Comparison of ENCODE assay signal across 8 cellular contexts in genomic region chrX:107628662-107629532, GRCh38. TPM values are rescaled to one million over a fixed set of nuclear protein-coding genes. Genes with fewer than 3 reads are reported as not detected.
DNase-seq lines count a peak whose midpoint lies in the region; ATAC-seq and TF ChIP-seq lines count a peak whose summit lies in the region.

No MANE protein-coding gene starts in this region.

- H3K4me1 ChIP-seq in BLaER1 = peaks cover 16% of the 10 kb centered on the region; the same call in 1 of the 2 replicates
- peaks cover 15% of the 10 kb centered on the region for H3K4me1 ChIP-seq in OCI-LY3 (ENCODE audit: low read length)
- peaks cover 0 to 17% (median 0%) of the 10 kb centered on the region in 3 donors for H3K4me1 ChIP-seq in gastroesophageal sphincter
- H3K4me1 ChIP-seq in tibial artery = peaks cover 0 to 7% (median 0%) of the 10 kb centered on the region in 4 donors

- H3K36me3 Mint-ChIP-seq in activated T-helper 2 cell treated with anti-CD3 and anti-CD28 coated beads, Interferon-gamma antibody, Interleukin-2, Interleukin-4, amounts not matched to agents 10 μg/mL and 5 μg/mL and 100 μg/mL, durations not matched to agents 14 hours and 24 hours and 36 hours (ENCODE audit: low read depth) = peaks cover 4% of the 10 kb centered on the region

- peaks cover 54% of the 10 kb centered on the region for H3K79me2 ChIP-seq in OCI-LY3 (ENCODE audit: low read length)

- intact Hi-C loops in activated T-helper 2 cell treated with anti-CD3 and anti-CD28 coated beads, Interferon-gamma antibody, Interleukin-2, Interleukin-4, amounts not matched to agents 10 μg/mL and 5 μg/mL and 100 μg/mL, durations not matched to agents 14 hours and 24 hours and 36 hours (cut with micrococcal nuclease) = loop anchor here (1.0 to 10.0 kb wide), 4 partner anchors 44 to 92 kb away; no protein-coding TSS in a partner anchor
- intact Hi-C loops in tibial artery (cut with DNase I; ENCODE audit: low total_unique reads) = no loop called here

- no peaks in the 10 kb centered on the region for H3K27me3 Mint-ChIP-seq in activated T-helper 2 cell treated with anti-CD3 and anti-CD28 coated beads, Interferon-gamma antibody, Interleukin-2, Interleukin-4, amounts not matched to agents 10 μg/mL and 5 μg/mL and 100 μg/mL, durations not matched to agents 14 hours and 24 hours and 36 hours (ENCODE audit: low read depth)

- peak overlapping the region; percentile 92 for H3K27ac Mint-ChIP-seq in activated T-helper 2 cell treated with anti-CD3 and anti-CD28 coated beads, Interferon-gamma antibody, Interleukin-2, Interleukin-4, amounts not matched to agents 10 μg/mL and 5 μg/mL and 100 μg/mL, durations not matched to agents 14 hours and 24 hours and 36 hours

- H3K9me3 Mint-ChIP-seq in activated T-helper 2 cell treated with anti-CD3 and anti-CD28 coated beads, Interferon-gamma antibody, Interleukin-2, Interleukin-4, amounts not matched to agents 10 μg/mL and 5 μg/mL and 100 μg/mL, durations not matched to agents 14 hours and 24 hours and 36 hours = no peaks in the 10 kb centered on the region

- H3K27ac ChIP-seq in BLaER1 (peak overlapping the region; percentile 78), OCI-LY3 (ENCODE audit: low read length) (peak overlapping the region; percentile 63), gastroesophageal sphincter (peak overlapping the region; percentile 51 to 89 (median 84)), tibial artery (peak overlapping the region; percentile 75 to 82)

- 0 to 54% methylated on average over 3 to 4 of the region's 28 CpGs for WGBS in gastroesophageal sphincter (ENCODE audit: low coverage in 1 of 2), 2 donors

- DNase-seq in activated T-helper 2 cell treated with anti-CD3 and anti-CD28 coated beads, Interferon-gamma antibody, Interleukin-2, Interleukin-4, amounts not matched to agents 10 μg/mL and 5 μg/mL and 100 μg/mL, durations not matched to agents 14 hours and 24 hours and 36 hours (ENCODE audit: low spot score) = peak; percentile 57
- DNase-seq in occipital lobe (lab: John Stamatoyannopoulos, UW) (peak; percentile 32), tibial artery (peak; percentile 29 to 63)

- peak; percentile 33 for ATAC-seq in GM19043 (IDR thresholded peaks at IDR 0.05; ENCODE audit: low read depth, unreplicated experiment)
- ATAC-seq in HG03342 (IDR thresholded peaks at IDR 0.05; ENCODE audit: unreplicated experiment) = peak; percentile 44
- peak; percentile 49 for ATAC-seq in gastroesophageal sphincter

- peak overlapping the region; percentile 62 for H3K4me2 ChIP-seq in BLaER1
- H3K4me2 ChIP-seq in OCI-LY3 (ENCODE audit: low read length) = peak overlapping the region; percentile 65

- no peak for TF ChIP-seq POLR2A in gastroesophageal sphincter (IDR thresholded peaks at IDR 0.05)

- H3K4me3 Mint-ChIP-seq in activated T-helper 2 cell treated with anti-CD3 and anti-CD28 coated beads, Interferon-gamma antibody, Interleukin-2, Interleukin-4, amounts not matched to agents 10 μg/mL and 5 μg/mL and 100 μg/mL, durations not matched to agents 14 hours and 24 hours and 36 hours (ENCODE audit: low read depth) = peak overlapping the region; percentile 88

- peaks cover 26% of the 10 kb centered on the region for H3K4me1 Mint-ChIP-seq in activated T-helper 2 cell treated with anti-CD3 and anti-CD28 coated beads, Interferon-gamma antibody, Interleukin-2, Interleukin-4, amounts not matched to agents 10 μg/mL and 5 μg/mL and 100 μg/mL, durations not matched to agents 14 hours and 24 hours and 36 hours (ENCODE audit: low read depth)

- no peak for TF ChIP-seq CTCF in OCI-LY3 (IDR thresholded peaks at IDR 0.05; ENCODE audit: low read depth, low read length)
- TF ChIP-seq CTCF in gastroesophageal sphincter (IDR thresholded peaks at IDR 0.05) = no peak
- no peak for TF ChIP-seq CTCF in tibial artery (IDR thresholded peaks at IDR 0.05)

- H3K27me3 ChIP-seq in BLaER1 = peaks cover 75% of the 10 kb centered on the region
- no peaks in the 10 kb centered on the region for H3K27me3 ChIP-seq in OCI-LY3 (ENCODE audit: low read depth, low read length)
- no peaks in the 10 kb centered on the region for H3K27me3 ChIP-seq in gastroesophageal sphincter
- H3K27me3 ChIP-seq in tibial artery = no peaks in the 10 kb centered on the region

- peak overlapping the region; percentile 86 for H2AFZ ChIP-seq in OCI-LY3 (ENCODE audit: low read depth, low read length)

- H3K4me3 ChIP-seq in BLaER1 (peak overlapping the region; percentile 75), OCI-LY3 (ENCODE audit: low read length) (peak overlapping the region; percentile 82), gastroesophageal sphincter (peak overlapping the region; percentile 64 to 80), tibial artery (peak overlapping the region; percentile 67 to 73)

- no peaks in the 10 kb centered on the region for H3K36me3 ChIP-seq in BLaER1
- H3K36me3 ChIP-seq in OCI-LY3 (replicated peaks; ENCODE audit: low read depth, low read length) = peaks cover 6% of the 10 kb centered on the region
- H3K36me3 ChIP-seq in gastroesophageal sphincter = no peaks in the 10 kb centered on the region
- no peaks in the 10 kb centered on the region for H3K36me3 ChIP-seq in tibial artery

- no peak for TF ChIP-seq EP300 in gastroesophageal sphincter (IDR thresholded peaks at IDR 0.05)

- peaks cover 40% of the 10 kb centered on the region for H4K20me1 ChIP-seq in BLaER1
- H4K20me1 ChIP-seq in OCI-LY3 (ENCODE audit: insufficient read depth, low read length) = peaks cover 25% of the 10 kb centered on the region

- H3K9me3 ChIP-seq in BLaER1 (0 out of 2 replicates have a peak, but pooled peaks cover 3% of the 10 kb centered on the region), OCI-LY3 (ENCODE audit: insufficient read depth, low read length) (no peaks in the 10 kb centered on the region), gastroesophageal sphincter (no peaks in the 10 kb centered on the region), tibial artery (no peaks in the 10 kb centered on the region)

- peak overlapping the region; percentile 78 for H3K9ac ChIP-seq in BLaER1
- H3K9ac ChIP-seq in OCI-LY3 (ENCODE audit: low read length) = peak overlapping the region; percentile 90

RNA-seq across cellular contexts. Expression of gene PRPS1, which starts 0.6 kb away (rescaled TPM):
- total RNA-seq in activated T-helper 2 cell treated with anti-CD3 and anti-CD28 coated beads, Interferon-gamma antibody, Interleukin-2, Interleukin-4, amounts not matched to agents 10 μg/mL and 5 μg/mL and 100 μg/mL, durations not matched to agents 14 hours and 24 hours and 36 hours = 94.4 and 94.5 TPM in 2 replicates
- total RNA-seq in gastroesophageal sphincter (10 to 100 TPM; 23.5 to 33.4 (median 27.5) TPM), occipital lobe (22.9 TPM)

Comparison
In these comparisons a context has a peak if more than half of its experiments do, and no peak if none do; other contexts are left out.
1. Peak in every context shown above with its lines: DNase-seq, ATAC-seq, H3K4me3 ChIP-seq and H3K27ac ChIP-seq.